In the genomic region with DNA sequence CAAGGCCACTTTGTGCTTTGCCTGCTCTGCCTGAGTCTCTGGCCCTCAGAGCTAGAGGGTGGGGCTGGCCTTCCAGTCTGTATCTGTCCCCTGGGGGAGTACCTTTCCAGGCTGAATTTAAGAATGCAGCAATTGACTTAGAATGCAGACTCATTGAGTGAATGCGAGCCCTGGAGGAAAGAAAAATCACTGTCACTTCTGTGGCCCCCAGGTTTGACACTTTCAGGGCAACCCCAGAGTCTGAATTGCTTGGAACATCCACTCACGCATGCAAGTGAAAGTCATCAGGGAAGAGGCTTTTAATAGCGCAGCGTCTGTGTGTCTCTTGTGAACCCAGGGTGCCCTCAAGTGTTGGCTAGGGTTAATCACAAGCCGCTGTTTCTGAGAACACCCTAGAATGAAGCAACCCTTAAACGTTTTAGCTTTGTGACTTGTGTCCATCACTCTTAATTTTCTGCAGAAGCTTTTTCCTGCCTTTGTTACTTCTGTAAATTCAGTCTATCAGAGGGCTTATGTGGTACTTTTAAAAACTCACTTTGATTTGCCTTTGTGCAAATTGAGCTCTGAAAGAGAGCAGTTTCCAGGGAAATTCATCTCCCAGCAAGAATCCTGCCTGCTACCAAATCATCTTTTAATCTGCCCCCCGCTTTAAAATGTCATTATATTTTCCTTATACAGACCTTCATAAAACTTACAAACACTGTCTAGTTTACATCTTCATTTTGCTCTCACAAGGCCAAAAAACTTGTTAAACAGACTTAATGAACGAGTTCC, we compare ENCODE assay signal across 1 cellular context.
A peak's percentile ranks its signal among the peaks of the same experiment; 100 is the strongest.
TF ChIP-seq lines count a peak whose summit lies in the region.

No MANE protein-coding gene starts in this region.

TF ChIP-seq in K562, 482 proteins besides CTCF, POLR2A, EP300 and RAD21 (continued from another document):
- TF ChIP-seq JUND (IDR thresholded peaks at IDR 0.05; ENCODE audit: borderline replicate concordance, low read depth, low read length) (peak; percentile 47; the same call in 1 of the 2 replicates), JUND (tag; IDR thresholded peaks at IDR 0.05; ENCODE audit: borderline replicate concordance, low read depth, low read length) (no peak), CC2D1A (IDR thresholded peaks at IDR 0.05) (0 out of 2 replicates have a peak, but pooled peaks have one; percentile 37), RCOR1 (IDR thresholded peaks at IDR 0.05; ENCODE audit: borderline replicate concordance in 1 of 2, low read depth in 2 of 2, low read length in 2 of 2) (peak in 1 of 2 experiments; percentile 45; a peak in 1 of 4 replicates), ZNF695 (CRISPR knock-in tag; IDR thresholded peaks at IDR 0.05) (0 out of 2 replicates have a peak, but pooled peaks have one; percentile 10), MEF2A (IDR thresholded peaks at IDR 0.05; ENCODE audit: control insufficient read depth, low read depth, low read length) (0 out of 2 replicates have a peak, but pooled peaks have one; percentile 39), CREB1 (IDR thresholded peaks at IDR 0.05) (no peak), CREB1 (CRISPR knock-in tag; IDR thresholded peaks at IDR 0.05) (no peak), HCFC1 (IDR thresholded peaks at IDR 0.05; ENCODE audit: low read depth, low read length) (no peak), ZNF140 (CRISPR knock-in tag; IDR thresholded peaks at IDR 0.05) (no peak), ARID2 (IDR thresholded peaks at IDR 0.05) (0 out of 2 replicates have a peak, but pooled peaks have one; percentile 23), XRCC5 (IDR thresholded peaks at IDR 0.05; ENCODE audit: low read depth, low read length) (no peak), NCOA6 (IDR thresholded peaks at IDR 0.05) (no peak), ZNF445 (CRISPR knock-in tag; IDR thresholded peaks at IDR 0.05; ENCODE audit: low read depth) (no peak), CEBPB (tag; IDR thresholded peaks at IDR 0.05) (peak; percentile 63), ZNF696 (CRISPR knock-in tag; conservative IDR thresholded peaks at IDR 0.05) (no peak), ESRRB (CRISPR knock-in tag; IDR thresholded peaks at IDR 0.05; ENCODE audit: borderline replicate concordance) (no peak), HMG20B (CRISPR knock-in tag; IDR thresholded peaks at IDR 0.05) (no peak), ARID3B (CRISPR knock-in tag; IDR thresholded peaks at IDR 0.05; ENCODE audit: borderline replicate concordance) (no peak), ZNF165 (CRISPR knock-in tag; IDR thresholded peaks at IDR 0.05; ENCODE audit: borderline replicate concordance) (no peak), DEAF1 (CRISPR knock-in tag; IDR thresholded peaks at IDR 0.05) (peak; percentile 93), PTTG1 (tag; IDR thresholded peaks at IDR 0.05; ENCODE audit: low read depth) (no peak)
- TF ChIP-seq, protein P1, sequence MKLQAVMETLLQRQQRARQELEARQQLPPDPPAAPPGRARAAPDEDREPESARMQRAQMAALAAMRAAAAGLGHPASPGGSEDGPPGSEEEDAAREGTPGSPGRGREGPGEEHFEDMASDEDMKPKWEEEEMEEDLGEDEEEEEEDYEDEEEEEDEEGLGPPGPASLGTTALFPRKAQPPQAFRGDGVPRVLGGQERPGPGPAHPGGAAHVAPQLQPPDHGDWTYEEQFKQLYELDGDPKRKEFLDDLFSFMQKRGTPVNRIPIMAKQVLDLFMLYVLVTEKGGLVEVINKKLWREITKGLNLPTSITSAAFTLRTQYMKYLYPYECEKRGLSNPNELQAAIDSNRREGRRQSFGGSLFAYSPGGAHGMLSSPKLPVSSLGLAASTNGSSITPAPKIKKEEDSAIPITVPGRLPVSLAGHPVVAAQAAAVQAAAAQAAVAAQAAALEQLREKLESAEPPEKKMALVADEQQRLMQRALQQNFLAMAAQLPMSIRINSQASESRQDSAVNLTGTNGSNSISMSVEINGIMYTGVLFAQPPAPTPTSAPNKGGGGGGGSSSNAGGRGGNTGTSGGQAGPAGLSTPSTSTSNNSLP (IDR thresholded peaks at IDR 0.05; ENCODE audit: borderline replicate concordance, low read depth, low read length): 0 out of 2 replicates have a peak, but pooled peaks have one; percentile 24
